ENCODE assay signal across 13 cellular contexts in the genomic region with DNA sequence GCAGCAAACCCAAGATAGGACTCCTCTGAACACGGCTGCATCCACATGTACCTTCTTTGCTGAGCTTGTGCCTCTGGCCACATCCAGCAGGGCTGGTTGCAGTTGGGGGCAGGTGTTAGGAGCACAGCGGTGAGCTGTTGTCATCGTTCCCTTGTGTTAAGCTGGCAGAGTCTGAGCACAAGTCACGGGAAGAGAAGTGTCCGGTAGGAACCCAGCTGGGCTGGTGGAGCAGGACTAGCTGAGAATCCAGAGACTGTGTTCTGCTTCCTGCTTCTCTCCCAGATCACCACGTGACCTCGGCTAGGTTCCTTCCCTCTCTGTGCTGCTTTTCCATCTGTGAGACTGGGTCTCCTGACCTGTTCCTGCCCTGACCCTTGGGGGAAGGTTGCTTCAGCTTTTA.
"Had no signal": no experiment of that assay in that cellular context is flagged by ENCODE, and none has a peak within 500 bp of the region (broad histone marks: within the 10 kb centered on the region; RNA-seq: fewer than 3 reads in every experiment).

No MANE protein-coding gene starts in this region.

- DNase-seq: activated B cell treated with CpG ODN at 0.5 μM for 24 hours; activated CD4-positive, alpha-beta T cell treated with anti-CD3 and anti-CD28 coated beads, Interleukin-2, amount 50 U/mL, for 1 hour; activated T-cell treated with anti-CD3 and anti-CD28 coated beads for 4 hours; central memory CD4-positive, alpha-beta T cell; dermis blood vessel endothelial cell; erythroblast; naive thymus-derived CD8-positive, alpha-beta T cell; uterus had no signal

- H3K4me3 Mint-ChIP-seq: activated B cell treated with CpG ODN at 0.5 μM for 24 hours; activated naive CD4-positive, alpha-beta T cell treated with anti-CD3 and anti-CD28 coated beads, Interleukin-2, amount 50 U/mL, for 24 hours; naive thymus-derived CD8-positive, alpha-beta T cell; stimulated activated effector memory CD8-positive, alpha-beta T cell treated with anti-CD3 and anti-CD28 coated beads, Interleukin-12 subunit alpha, Interleukin-12 subunit beta, amount 100 ng/mL, for 72 hours had no signal

- H3K4me1 Mint-ChIP-seq: activated B cell treated with CpG ODN at 0.5 μM for 24 hours; stimulated activated effector memory CD8-positive, alpha-beta T cell treated with anti-CD3 and anti-CD28 coated beads, Interleukin-12 subunit alpha, Interleukin-12 subunit beta, amount 100 ng/mL, for 72 hours had no signal

- H3K4me3 ChIP-seq: smooth muscle cell, tibial artery, uterus had no signal

- H3K27ac ChIP-seq: tibial artery, uterus had no signal

- H3K36me3 ChIP-seq: tibial artery, uterus had no signal

- H3K27me3 Mint-ChIP-seq: activated naive CD4-positive, alpha-beta T cell treated with anti-CD3 and anti-CD28 coated beads, Interleukin-2, amount 50 U/mL, for 24 hours; naive thymus-derived CD8-positive, alpha-beta T cell had no signal

- H3K36me3 Mint-ChIP-seq: stimulated activated effector memory CD8-positive, alpha-beta T cell treated with anti-CD3 and anti-CD28 coated beads, Interleukin-12 subunit alpha, Interleukin-12 subunit beta, amount 100 ng/mL, for 72 hours had no signal

- H3K27me3 ChIP-seq: uterus had no signal

- H3K27ac Mint-ChIP-seq: activated B cell treated with CpG ODN at 0.5 μM for 24 hours; activated T-helper 2 cell treated with anti-CD3 and anti-CD28 coated beads, Interferon-gamma antibody, Interleukin-2, Interleukin-4, amounts not matched to agents 10 μg/mL and 5 μg/mL and 100 μg/mL, durations not matched to agents 14 hours and 24 hours and 36 hours; stimulated activated effector memory CD8-positive, alpha-beta T cell treated with anti-CD3 and anti-CD28 coated beads, Interleukin-12 subunit alpha, Interleukin-12 subunit beta, amount 100 ng/mL, for 72 hours had no signal

- H3K9me3 ChIP-seq: tibial artery, uterus had no signal

- ATAC-seq: naive thymus-derived CD8-positive, alpha-beta T cell; stimulated activated effector memory CD8-positive, alpha-beta T cell treated with anti-CD3 and anti-CD28 coated beads, Interleukin-12 subunit alpha, Interleukin-12 subunit beta, amount 100 ng/mL, for 72 hours had no signal

- H3K4me1 ChIP-seq: tibial artery, uterus had no signal

- H3K4me2 ChIP-seq: smooth muscle cell had no signal

- H3K9me3 Mint-ChIP-seq: activated B cell treated with CpG ODN at 0.5 μM for 24 hours; activated naive CD4-positive, alpha-beta T cell treated with anti-CD3 and anti-CD28 coated beads, Interleukin-2, amount 50 U/mL, for 24 hours; naive thymus-derived CD8-positive, alpha-beta T cell; stimulated activated effector memory CD8-positive, alpha-beta T cell treated with anti-CD3 and anti-CD28 coated beads, Interleukin-12 subunit alpha, Interleukin-12 subunit beta, amount 100 ng/mL, for 72 hours had no signal
